ENCODE assay signal across 1 cellular context in the genomic region with DNA sequence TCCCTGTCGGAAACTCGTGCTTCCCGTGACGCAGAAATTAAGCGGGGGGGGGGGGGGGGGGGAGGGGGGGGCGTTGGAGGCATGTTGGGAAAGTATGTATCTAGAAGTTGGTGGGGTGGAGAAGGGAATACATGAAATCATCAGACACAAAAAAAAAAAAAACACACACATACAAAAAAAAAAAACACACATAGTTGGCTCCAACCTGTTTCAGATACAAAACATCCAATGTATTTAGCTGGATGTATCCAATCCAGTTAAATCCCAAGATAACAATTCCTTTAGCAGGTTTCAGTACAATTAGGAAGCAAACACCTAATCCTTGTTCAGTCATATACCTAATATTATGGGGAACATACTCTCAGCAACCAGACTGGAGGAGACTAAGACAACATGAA.
TF ChIP-seq lines count a peak whose summit lies in the region.

No MANE protein-coding gene starts in this region.

TF ChIP-seq in HEK293, 187 proteins besides CTCF, POLR2A, EP300 and RAD21 (continued from another document):
- TF ChIP-seq, protein P1, sequence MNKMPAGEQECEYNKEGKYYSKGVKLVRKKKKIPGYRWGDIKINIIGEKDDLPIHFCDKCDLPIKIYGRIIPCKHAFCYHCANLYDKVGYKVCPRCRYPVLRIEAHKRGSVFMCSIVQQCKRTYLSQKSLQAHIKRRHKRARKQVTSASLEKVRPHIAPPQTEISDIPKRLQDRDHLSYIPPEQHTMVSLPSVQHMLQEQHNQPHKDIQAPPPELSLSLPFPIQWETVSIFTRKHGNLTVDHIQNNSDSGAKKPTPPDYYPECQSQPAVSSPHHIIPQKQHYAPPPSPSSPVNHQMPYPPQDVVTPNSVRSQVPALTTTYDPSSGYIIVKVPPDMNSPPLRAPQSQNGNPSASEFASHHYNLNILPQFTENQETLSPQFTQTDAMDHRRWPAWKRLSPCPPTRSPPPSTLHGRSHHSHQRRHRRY (tag by site-specific recombination; IDR thresholded peaks at IDR 0.05): no peak
- TF ChIP-seq ZIC2 (tag by site-specific recombination; IDR thresholded peaks at IDR 0.05) (no peak), SP2 (tag by site-specific recombination; IDR thresholded peaks at IDR 0.05) (no peak), ZNF585B (tag by site-specific recombination; IDR thresholded peaks at IDR 0.05) (no peak), ZNF510 (tag by site-specific recombination; IDR thresholded peaks at IDR 0.05; ENCODE audit: insufficient replicate concordance) (no peak), ZNF830 (tag by site-specific recombination; IDR thresholded peaks at IDR 0.05; ENCODE audit: low read depth) (no peak), ZNF121 (tag by site-specific recombination; IDR thresholded peaks at IDR 0.05) (no peak), ZNF624 (tag by site-specific recombination; IDR thresholded peaks at IDR 0.05) (no peak), ZNF112 (tag by site-specific recombination; IDR thresholded peaks at IDR 0.05) (no peak), ZNF776 (tag by site-specific recombination; IDR thresholded peaks at IDR 0.05; ENCODE audit: borderline replicate concordance) (no peak), BCL11A (tag by site-specific recombination; IDR thresholded peaks at IDR 0.05; ENCODE audit: low read depth) (no peak), ZNF174 (tag by site-specific recombination; IDR thresholded peaks at IDR 0.05) (no peak), ZNF610 (tag by site-specific recombination; IDR thresholded peaks at IDR 0.05; ENCODE audit: borderline replicate concordance) (no peak), OVOL3 (tag by site-specific recombination; IDR thresholded peaks at IDR 0.05) (no peak), ZNF184 (tag by site-specific recombination; IDR thresholded peaks at IDR 0.05) (no peak), TRIM28 (IDR thresholded peaks at IDR 0.05; ENCODE audit: borderline replicate concordance, low read length) (no peak), KLF7 (tag by site-specific recombination; IDR thresholded peaks at IDR 0.05; ENCODE audit: borderline replicate concordance) (no peak), ZNF335 (tag by site-specific recombination; conservative IDR thresholded peaks at IDR 0.05) (0 out of 2 replicates have a peak, but pooled peaks have one; percentile 39), ZNF544 (tag by site-specific recombination; IDR thresholded peaks at IDR 0.05) (no peak), ZNF629 (tag by site-specific recombination; IDR thresholded peaks at IDR 0.05) (peak; percentile 80), ZNF426 (tag by site-specific recombination; IDR thresholded peaks at IDR 0.05) (no peak)
- TF ChIP-seq, protein P2, sequence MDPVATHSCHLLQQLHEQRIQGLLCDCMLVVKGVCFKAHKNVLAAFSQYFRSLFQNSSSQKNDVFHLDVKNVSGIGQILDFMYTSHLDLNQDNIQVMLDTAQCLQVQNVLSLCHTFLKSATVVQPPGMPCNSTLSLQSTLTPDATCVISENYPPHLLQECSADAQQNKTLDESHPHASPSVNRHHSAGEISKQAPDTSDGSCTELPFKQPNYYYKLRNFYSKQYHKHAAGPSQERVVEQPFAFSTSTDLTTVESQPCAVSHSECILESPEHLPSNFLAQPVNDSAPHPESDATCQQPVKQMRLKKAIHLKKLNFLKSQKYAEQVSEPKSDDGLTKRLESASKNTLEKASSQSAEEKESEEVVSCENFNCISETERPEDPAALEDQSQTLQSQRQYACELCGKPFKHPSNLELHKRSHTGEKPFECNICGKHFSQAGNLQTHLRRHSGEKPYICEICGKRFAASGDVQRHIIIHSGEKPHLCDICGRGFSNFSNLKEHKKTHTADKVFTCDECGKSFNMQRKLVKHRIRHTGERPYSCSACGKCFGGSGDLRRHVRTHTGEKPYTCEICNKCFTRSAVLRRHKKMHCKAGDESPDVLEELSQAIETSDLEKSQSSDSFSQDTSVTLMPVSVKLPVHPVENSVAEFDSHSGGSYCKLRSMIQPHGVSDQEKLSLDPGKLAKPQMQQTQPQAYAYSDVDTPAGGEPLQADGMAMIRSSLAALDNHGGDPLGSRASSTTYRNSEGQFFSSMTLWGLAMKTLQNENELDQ (tag by site-specific recombination; IDR thresholded peaks at IDR 0.05; ENCODE audit: low read depth): no peak
- TF ChIP-seq, protein P3, sequence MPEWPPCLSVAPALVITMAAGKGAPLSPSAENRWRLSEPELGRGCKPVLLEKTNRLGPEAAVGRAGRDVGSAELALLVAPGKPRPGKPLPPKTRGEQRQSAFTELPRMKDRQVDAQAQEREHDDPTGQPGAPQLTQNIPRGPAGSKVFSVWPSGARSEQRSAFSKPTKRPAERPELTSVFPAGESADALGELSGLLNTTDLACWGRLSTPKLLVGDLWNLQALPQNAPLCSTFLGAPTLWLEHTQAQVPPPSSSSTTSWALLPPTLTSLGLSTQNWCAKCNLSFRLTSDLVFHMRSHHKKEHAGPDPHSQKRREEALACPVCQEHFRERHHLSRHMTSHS (tag by site-specific recombination; IDR thresholded peaks at IDR 0.05): no peak
- TF ChIP-seq, protein P4, sequence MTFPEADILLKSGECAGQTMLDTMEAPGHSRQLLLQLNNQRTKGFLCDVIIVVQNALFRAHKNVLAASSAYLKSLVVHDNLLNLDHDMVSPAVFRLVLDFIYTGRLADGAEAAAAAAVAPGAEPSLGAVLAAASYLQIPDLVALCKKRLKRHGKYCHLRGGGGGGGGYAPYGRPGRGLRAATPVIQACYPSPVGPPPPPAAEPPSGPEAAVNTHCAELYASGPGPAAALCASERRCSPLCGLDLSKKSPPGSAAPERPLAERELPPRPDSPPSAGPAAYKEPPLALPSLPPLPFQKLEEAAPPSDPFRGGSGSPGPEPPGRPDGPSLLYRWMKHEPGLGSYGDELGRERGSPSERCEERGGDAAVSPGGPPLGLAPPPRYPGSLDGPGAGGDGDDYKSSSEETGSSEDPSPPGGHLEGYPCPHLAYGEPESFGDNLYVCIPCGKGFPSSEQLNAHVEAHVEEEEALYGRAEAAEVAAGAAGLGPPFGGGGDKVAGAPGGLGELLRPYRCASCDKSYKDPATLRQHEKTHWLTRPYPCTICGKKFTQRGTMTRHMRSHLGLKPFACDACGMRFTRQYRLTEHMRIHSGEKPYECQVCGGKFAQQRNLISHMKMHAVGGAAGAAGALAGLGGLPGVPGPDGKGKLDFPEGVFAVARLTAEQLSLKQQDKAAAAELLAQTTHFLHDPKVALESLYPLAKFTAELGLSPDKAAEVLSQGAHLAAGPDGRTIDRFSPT (tag by site-specific recombination; IDR thresholded peaks at IDR 0.05): no peak
- TF ChIP-seq, protein P5, sequence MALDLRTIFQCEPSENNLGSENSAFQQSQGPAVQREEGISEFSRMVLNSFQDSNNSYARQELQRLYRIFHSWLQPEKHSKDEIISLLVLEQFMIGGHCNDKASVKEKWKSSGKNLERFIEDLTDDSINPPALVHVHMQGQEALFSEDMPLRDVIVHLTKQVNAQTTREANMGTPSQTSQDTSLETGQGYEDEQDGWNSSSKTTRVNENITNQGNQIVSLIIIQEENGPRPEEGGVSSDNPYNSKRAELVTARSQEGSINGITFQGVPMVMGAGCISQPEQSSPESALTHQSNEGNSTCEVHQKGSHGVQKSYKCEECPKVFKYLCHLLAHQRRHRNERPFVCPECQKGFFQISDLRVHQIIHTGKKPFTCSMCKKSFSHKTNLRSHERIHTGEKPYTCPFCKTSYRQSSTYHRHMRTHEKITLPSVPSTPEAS (tag by site-specific recombination; IDR thresholded peaks at IDR 0.05): peak; percentile 43; the same call in 1 of the 2 replicates
